Comparison of ENCODE assay signal across 11 cellular contexts in genomic region chr17:73068322-73069153, GRCh38. TPM values are rescaled to one million over a fixed set of nuclear protein-coding genes. Genes with fewer than 3 reads are reported as not detected.
DNase-seq lines count a peak whose midpoint lies in the region; ATAC-seq, FAIRE-seq and TF ChIP-seq lines count a peak whose summit lies in the region.
"Had no signal": no experiment of that assay in that cellular context is flagged by ENCODE, and none has a peak within 500 bp of the region (broad histone marks: within the 10 kb centered on the region; RNA-seq: fewer than 3 reads in every experiment).

No MANE protein-coding gene starts in this region.

- intact Hi-C loops in breast epithelium (cut with DNase I; ENCODE audit: low total_unique reads): loop anchor here (1.0 kb wide), 1 partner anchor 24 kb away; no protein-coding TSS in a partner anchor

- peak; percentile 65 for DNase-seq in AG08396 (ENCODE audit: low spot score)
- DNase-seq in HTR-8/SVneo (ENCODE audit: insufficient read length, low spot score): peak; percentile 72
- peak in 1 of 2 donors; percentile 60 for DNase-seq in breast epithelium (ENCODE audit: low spot score in 2 of 2)
- DNase-seq in kidney tubule cell (ENCODE audit: low spot score): peak; percentile 88
- no peak for DNase-seq in stimulated activated naive CD4-positive, alpha-beta T cell treated with Interleukin-2 at 50 U/mL for 16 hours (lab: John Stamatoyannopoulos, UW)
- DNase-seq in RKO (ENCODE audit: low spot score): no peak
- no peak for DNase-seq in stimulated activated CD4-positive, alpha-beta T cell treated with anti-CD3 and anti-CD28 coated beads, Interleukin-2, amount 100 ng/mL, for 48 hours
- DNase-seq: activated T-cell treated with anti-CD3 and anti-CD28 coated beads for 4 hours had no signal

- FAIRE-seq in HTR-8/SVneo (lab: Jason Lieb, UNC): peak; percentile 57
- FAIRE-seq: endometrium had no signal

- H3K36me3 ChIP-seq in breast epithelium: no peaks in the 10 kb centered on the region

- peaks cover 0 to 22% of the 10 kb centered on the region in 2 donors for H3K4me1 ChIP-seq in breast epithelium
- H3K4me1 ChIP-seq: parathyroid adenoma had no signal

- H3K27me3 ChIP-seq in breast epithelium: no peaks in the 10 kb centered on the region

- no peak for TF ChIP-seq POLR2A in breast epithelium (IDR thresholded peaks at IDR 0.05)

- peak overlapping the region; percentile 70 to 84 for H3K27ac ChIP-seq in breast epithelium
- H3K27ac ChIP-seq: parathyroid adenoma had no signal

- no peak for ATAC-seq in HG03571 (IDR thresholded peaks at IDR 0.05; ENCODE audit: unreplicated experiment)

- no peak overlapping the region for H3K4me3 ChIP-seq in breast epithelium

- no peak for TF ChIP-seq CTCF in breast epithelium (IDR thresholded peaks at IDR 0.05)

- no peaks in the 10 kb centered on the region for H3K9me3 ChIP-seq in breast epithelium

RNA-seq across cellular contexts. Expression of gene SLC39A11, which starts 23.9 kb away (rescaled TPM):
- 10 to 100 TPM; 31.8 to 54.6 (median 47.0) TPM for total RNA-seq in breast epithelium

Comparison
In these comparisons a context has a peak if more than half of its experiments do, and no peak if none do; other contexts are left out.
1. DNase-seq: peak in AG08396 (single experiment), HTR-8/SVneo (single experiment) and kidney tubule cell (single experiment); none in stimulated activated naive CD4-positive, alpha-beta T cell treated with Interleukin-2 at 50 U/mL for 16 hours (single experiment), RKO (single experiment) and stimulated activated CD4-positive, alpha-beta T cell treated with anti-CD3 and anti-CD28 coated beads, Interleukin-2, amount 100 ng/mL, for 48 hours (0 of 2).